In the genomic region with DNA sequence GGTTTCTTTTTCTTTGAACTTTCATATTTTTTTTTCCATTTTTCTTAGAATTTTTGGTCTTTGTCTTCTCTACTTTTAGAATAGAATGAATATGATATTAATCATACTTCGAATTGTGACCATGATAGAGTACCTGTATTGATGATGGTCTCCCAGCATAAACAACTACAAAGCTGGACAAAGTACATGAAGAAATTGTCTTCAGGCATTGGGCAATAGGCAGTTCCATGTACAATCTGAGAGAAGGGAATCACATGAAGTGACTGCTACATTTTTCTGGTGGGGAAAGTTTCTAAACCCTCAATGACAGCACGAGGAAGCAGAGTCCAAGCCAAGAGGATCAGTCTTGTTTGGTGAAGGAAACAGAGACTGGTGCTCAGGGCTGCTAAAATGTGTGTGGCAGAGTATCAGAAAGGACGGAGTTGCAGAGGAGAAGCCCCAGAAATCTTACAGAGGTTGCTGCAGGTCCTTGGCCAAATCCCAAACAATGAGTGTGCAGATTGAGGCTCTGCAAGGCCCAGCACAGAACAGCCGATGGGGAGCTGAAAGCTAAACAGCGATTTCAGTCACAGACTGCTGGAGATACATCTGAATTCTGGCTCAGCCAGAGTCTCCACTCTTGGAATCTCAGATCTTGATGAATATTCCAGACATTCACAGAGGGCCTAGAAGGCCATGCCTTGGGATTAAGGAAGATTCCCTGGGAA, we compare ENCODE assay signal across 14 cellular contexts. TPM values are rescaled to one million over a fixed set of nuclear protein-coding genes. Genes with fewer than 3 reads are reported as not detected.
"Had no signal": no experiment of that assay in that cellular context is flagged by ENCODE, and none has a peak within 500 bp of the region (broad histone marks: within the 10 kb centered on the region; RNA-seq: fewer than 3 reads in every experiment).

No MANE protein-coding gene starts in this region.

RNA-seq across cellular contexts. Expression of gene GOLGA6D, which starts 36.7 kb away (rescaled TPM):
- total RNA-seq: kidney, left colon, left lung, lower lobe of right lung, mammary epithelial cell, neural crest cell, osteocyte, posterior vena cava, psoas muscle, sigmoid colon, tibial nerve, urinary bladder, vagina had no signal
- polyA plus RNA-seq: mammary epithelial cell, sigmoid colon, smooth muscle cell, urinary bladder had no signal
